In the genomic region with DNA sequence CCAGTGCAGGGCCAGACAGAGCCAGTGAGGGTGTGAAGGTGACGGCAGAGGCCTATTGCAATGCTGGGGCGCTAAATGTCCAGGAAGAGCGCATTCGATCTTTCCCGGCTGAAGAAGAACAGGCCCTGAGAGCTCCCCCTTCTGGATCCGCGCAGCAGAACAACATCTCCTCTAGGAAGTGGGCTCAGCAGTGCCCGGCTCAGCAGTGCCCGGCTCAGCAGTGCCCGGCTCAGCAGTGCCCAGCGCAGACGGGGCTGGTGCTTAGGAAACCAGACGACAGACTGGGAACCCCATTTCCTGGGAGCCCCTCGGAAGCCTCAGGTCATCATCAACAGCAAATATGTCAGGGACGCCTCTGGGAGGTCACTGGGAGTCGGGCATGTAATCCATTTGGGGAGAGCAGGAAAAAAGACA, we compare ENCODE assay signal across 8 cellular contexts. TPM values are rescaled to one million over a fixed set of nuclear protein-coding genes. Genes with fewer than 3 reads are reported as not detected.
DNase-seq lines count a peak whose midpoint lies in the region; ATAC-seq and TF ChIP-seq lines count a peak whose summit lies in the region.

No MANE protein-coding gene starts in this region.

- H3K36me3 ChIP-seq in brain microvascular endothelial cell (replicated peaks): no peaks in the 10 kb centered on the region

- in situ Hi-C loops in brain microvascular endothelial cell (cut with HindIII; ENCODE audit: low pct_ligation_motif_present, low sequenced_read_pairs): no loop called here

- H3K27ac ChIP-seq in brain microvascular endothelial cell: no peak overlapping the region

- H3K27me3 ChIP-seq in brain microvascular endothelial cell (replicated peaks): peaks cover 8% of the 10 kb centered on the region

- peak; percentile 71 for ATAC-seq in left lobe of liver
- ATAC-seq in stimulated activated naive CD8-positive, alpha-beta T cell treated with anti-CD3 and anti-CD28 coated beads, Interleukin-15, Interleukin-2, amounts not matched to agents 100 U/mL and 50 U/mL, for 24 hours: peak; percentile 37
- no peak for ATAC-seq in GM19455 (IDR thresholded peaks at IDR 0.05; ENCODE audit: unreplicated experiment)

- TF ChIP-seq CTCF in brain microvascular endothelial cell (IDR thresholded peaks at IDR 0.05; ENCODE audit: low read depth, low read length, missing control alignments): peak; percentile 89

- no peak overlapping the region for H3K4me3 ChIP-seq in brain microvascular endothelial cell (ENCODE audit: low read depth, low read length)

- DNase-seq in NCI-H446 (lab: John Stamatoyannopoulos, UW) (peak; percentile 18 to 60), NCI-H446 treated with DMSO at 0.1 percent for 48 hours (lab: John Stamatoyannopoulos, UW) (no peak), NAMALWA (ENCODE audit: low spot score) (peak; percentile 80), T-helper 2 cell (peak in 3 of 5 experiments; percentile 38 to 46 (median 40)), brain microvascular endothelial cell (peak; percentile 37), left lobe of liver (ENCODE audit: low spot score) (no peak)
- DNase-seq in stimulated activated naive CD8-positive, alpha-beta T cell treated with anti-CD3 and anti-CD28 coated beads, Interleukin-15, Interleukin-2, amounts not matched to agents 100 U/mL and 50 U/mL, for 24 hours: peak; percentile 71

RNA-seq across cellular contexts. Expression of a gene that starts 4.7 kb away (rescaled TPM):
- total RNA-seq in left lobe of liver: 8.7 TPM

RNA-seq across cellular contexts. Expression of a gene that starts 8.0 kb away (rescaled TPM):
- total RNA-seq in left lobe of liver: 0.28 TPM

RNA-seq across cellular contexts. Expression of a gene that starts 38.2 kb away (rescaled TPM):
- not detected for total RNA-seq in left lobe of liver

RNA-seq across cellular contexts. Expression of a gene that starts 42.1 kb away (rescaled TPM):
- total RNA-seq in left lobe of liver: 29.1 TPM

Comparison
In these comparisons a context has a peak if more than half of its experiments do, and no peak if none do; other contexts are left out.
1. DNase-seq: peak in NCI-H446 (2 of 2), NAMALWA (single experiment), T-helper 2 cell (3 of 5), brain microvascular endothelial cell (single experiment) and stimulated activated naive CD8-positive, alpha-beta T cell treated with anti-CD3 and anti-CD28 coated beads, Interleukin-15, Interleukin-2, amounts not matched to agents 100 U/mL and 50 U/mL, for 24 hours (single experiment); none in NCI-H446 treated with DMSO at 0.1 percent for 48 hours (single experiment) and left lobe of liver (single experiment).